ENCODE assay signal across 30 cellular contexts in the genomic region with DNA sequence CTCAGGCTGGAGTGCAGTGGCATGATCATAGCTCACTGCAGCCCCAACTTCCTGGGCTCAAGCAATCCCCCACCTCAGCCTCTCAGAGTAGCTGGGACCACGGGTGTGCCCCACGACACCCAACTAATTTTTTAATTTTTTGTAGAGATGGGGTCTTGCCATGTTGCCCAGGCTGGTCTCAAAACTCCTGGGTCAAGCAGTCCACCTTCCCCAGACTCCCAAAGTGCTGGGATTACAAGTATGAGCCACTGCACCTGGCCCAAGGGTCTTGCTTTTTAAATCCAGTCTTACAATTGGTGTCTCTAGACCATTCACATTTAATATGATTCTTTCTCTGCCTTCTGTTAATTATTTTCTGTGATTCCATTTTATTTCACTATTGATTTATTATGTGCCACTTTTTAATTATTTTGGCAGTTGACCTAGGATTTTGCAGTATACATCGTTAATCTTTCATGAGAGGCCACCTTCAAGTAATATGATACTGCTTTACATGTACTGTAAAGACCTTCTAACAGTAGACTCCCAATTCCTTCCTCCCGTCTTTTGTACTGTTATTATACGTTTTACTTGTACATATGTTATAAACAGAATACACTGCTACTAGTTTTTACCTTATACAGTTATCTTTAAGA. TPM values are rescaled to one million over a fixed set of nuclear protein-coding genes. Genes with fewer than 3 reads are reported as not detected.
"Had no signal": no experiment of that assay in that cellular context is flagged by ENCODE, and none has a peak within 500 bp of the region (broad histone marks: within the 10 kb centered on the region; RNA-seq: fewer than 3 reads in every experiment).

No MANE protein-coding gene starts in this region.

- H3K4me3 Mint-ChIP-seq: activated CD4-positive, alpha-beta memory T cell treated with anti-CD3 and anti-CD28 coated beads for 36 hours; activated CD4-positive, alpha-beta T cell treated with anti-CD3 and anti-CD28 coated beads, Interleukin-2, amount 10 ng/mL, durations not matched to agents 7 days and 5 days; activated naive CD8-positive, alpha-beta T cell treated with anti-CD3 and anti-CD28 coated beads, Interleukin-2, amount 50 U/mL, for 24 hours; T-helper 1 cell treated with Interleukin-12 subunit alpha and Interleukin-12 subunit beta and Interleukin-4 antibody, amounts not matched to agents 30 μg/mL and 1 μg/mL, for 36 hours; WTC11 had no signal

- H3K27me3 Mint-ChIP-seq: activated CD4-positive, alpha-beta memory T cell treated with anti-CD3 and anti-CD28 coated beads for 36 hours; activated CD4-positive, alpha-beta T cell treated with anti-CD3 and anti-CD28 coated beads, Interleukin-2, amount 10 ng/mL, durations not matched to agents 7 days and 5 days; activated naive CD8-positive, alpha-beta T cell treated with anti-CD3 and anti-CD28 coated beads, Interleukin-2, amount 50 U/mL, for 24 hours had no signal

- H3K27ac Mint-ChIP-seq: activated CD4-positive, alpha-beta memory T cell treated with anti-CD3 and anti-CD28 coated beads for 36 hours; activated CD4-positive, alpha-beta T cell treated with anti-CD3 and anti-CD28 coated beads, Interleukin-2, amount 10 ng/mL, durations not matched to agents 7 days and 5 days; activated naive CD8-positive, alpha-beta T cell treated with anti-CD3 and anti-CD28 coated beads, Interleukin-2, amount 50 U/mL, for 24 hours; activated T-helper 2 cell treated with anti-CD3 and anti-CD28 coated beads, Interferon-gamma antibody, Interleukin-2, Interleukin-4, amounts not matched to agents 10 μg/mL and 5 μg/mL and 100 μg/mL, durations not matched to agents 14 hours and 24 hours and 36 hours; T-helper 1 cell treated with Interleukin-12 subunit alpha and Interleukin-12 subunit beta and Interleukin-4 antibody, amounts not matched to agents 30 μg/mL and 1 μg/mL, for 36 hours; WTC11 had no signal

- H3K9me3 Mint-ChIP-seq: activated CD4-positive, alpha-beta memory T cell treated with anti-CD3 and anti-CD28 coated beads for 36 hours; activated CD4-positive, alpha-beta T cell treated with anti-CD3 and anti-CD28 coated beads, Interleukin-2, amount 10 ng/mL, durations not matched to agents 7 days and 5 days; activated naive CD8-positive, alpha-beta T cell treated with anti-CD3 and anti-CD28 coated beads, Interleukin-2, amount 50 U/mL, for 24 hours; activated T-helper 2 cell treated with anti-CD3 and anti-CD28 coated beads, Interferon-gamma antibody, Interleukin-2, Interleukin-4, amounts not matched to agents 10 μg/mL and 5 μg/mL and 100 μg/mL, durations not matched to agents 14 hours and 24 hours and 36 hours; T-helper 1 cell treated with Interleukin-12 subunit alpha and Interleukin-12 subunit beta and Interleukin-4 antibody, amounts not matched to agents 30 μg/mL and 1 μg/mL, for 36 hours; WTC11 had no signal

- ATAC-seq: activated naive CD8-positive, alpha-beta T cell treated with anti-CD3 and anti-CD28 coated beads, Interleukin-2, amount 50 U/mL, for 24 hours; body of pancreas; K562; Panc1; WTC11 had no signal

- DNase-seq: activated CD4-positive, alpha-beta memory T cell treated with anti-CD3 and anti-CD28 coated beads for 36 hours; activated CD4-positive, alpha-beta T cell treated with anti-CD3 and anti-CD28 coated beads, Interleukin-2, amount 10 ng/mL, durations not matched to agents 7 days and 5 days; activated CD4-positive, CD25-positive, alpha-beta regulatory T cell treated with anti-CD3 and anti-CD28 coated beads, Interleukin-2, amount 50 U/mL, for 72 hours; activated CD8-positive, alpha-beta memory T cell treated with anti-CD3 and anti-CD28 coated beads for 24 hours; activated naive CD4-positive, alpha-beta T cell treated with anti-CD3 and anti-CD28 coated beads, Interleukin-2, amount 50 U/mL, for 16 hours; activated naive CD8-positive, alpha-beta T cell treated with anti-CD3 and anti-CD28 coated beads, Interleukin-2, amount 50 U/mL, for 24 hours; activated T-cell treated with anti-CD3 and anti-CD28 coated beads, Interleukin-2, amount 50 U/mL, for 48 hours; amniotic stem cell; body of pancreas; central memory CD4-positive, alpha-beta T cell; Karpas-422; NCI-H1048; NCI-H1417 treated with DMSO at 0.1 percent for 48 hours; NCI-H1694; NCI-H2107; NCI-H2227 treated with DMSO at 0.1 percent for 48 hours; NCI-H446 treated with DMSO at 0.1 percent for 48 hours; NCI-H524 treated with DMSO at 0.1 percent for 48 hours; NK-92 treated with Interleukin-12 subunit alpha and Interleukin-12 subunit beta, amount 100 ng/mL, for 24 hours; OCI-M1; Right ventricle myocardium superior; RPMI8226 had no signal

- H3K4me1 Mint-ChIP-seq: activated naive CD8-positive, alpha-beta T cell treated with anti-CD3 and anti-CD28 coated beads, Interleukin-2, amount 50 U/mL, for 24 hours had no signal

RNA-seq across cellular contexts. Expression of a gene that starts 18.7 kb away (rescaled TPM):
- total RNA-seq: activated CD4-positive, alpha-beta memory T cell treated with anti-CD3 and anti-CD28 coated beads for 36 hours; ascending aorta; body of pancreas; bronchial epithelial cell; K562; Right ventricle myocardium superior; SK-MEL-5; WTC11 had no signal
